Comparison of ENCODE assay signal across 1 cellular context in genomic region chr6:50093116-50093937, GRCh38.
TF ChIP-seq lines count a peak whose summit lies in the region.

No MANE protein-coding gene starts in this region.

TF ChIP-seq in HepG2, 621 proteins besides CTCF, POLR2A, EP300 and RAD21 (continued from another document and continues in another):
- TF ChIP-seq REST (IDR thresholded peaks at IDR 0.05; ENCODE audit: borderline replicate concordance in 1 of 2, low read depth in 1 of 2, low read length in 2 of 2) (peak in 1 of 2 experiments; percentile 40; a peak in 1 of 4 replicates), ZBTB4 (CRISPR knock-in tag; IDR thresholded peaks at IDR 0.05; ENCODE audit: borderline replicate concordance) (no peak), HHEX (CRISPR knock-in tag; IDR thresholded peaks at IDR 0.05) (peak; percentile 80), KLF12 (CRISPR knock-in tag; IDR thresholded peaks at IDR 0.05; ENCODE audit: borderline replicate concordance) (0 out of 2 replicates have a peak, but pooled peaks have one; percentile 54), ZNF205 (CRISPR knock-in tag; IDR thresholded peaks at IDR 0.05) (0 out of 2 replicates have a peak, but pooled peaks have one; percentile 25), ZKSCAN8 (CRISPR knock-in tag; IDR thresholded peaks at IDR 0.05; ENCODE audit: borderline replicate concordance) (peak; percentile 20; the same call in 1 of the 2 replicates), MBNL3 (CRISPR knock-in tag; conservative IDR thresholded peaks at IDR 0.05) (no peak), ZSCAN12 (CRISPR knock-in tag; IDR thresholded peaks at IDR 0.05) (no peak), ZNF275 (CRISPR knock-in tag; IDR thresholded peaks at IDR 0.05; ENCODE audit: borderline replicate concordance) (no peak), MATR3 (CRISPR knock-in tag; IDR thresholded peaks at IDR 0.05) (no peak), ZNF772 (CRISPR knock-in tag; IDR thresholded peaks at IDR 0.05) (peak; percentile 55; the same call in 1 of the 2 replicates), TFAP4 (IDR thresholded peaks at IDR 0.05; ENCODE audit: borderline replicate concordance, low read depth) (peak; percentile 87), HNRNPLL (IDR thresholded peaks at IDR 0.05; ENCODE audit: low read depth, low read length, poor library complexity, severe bottlenecking) (no peak), ZNF34 (CRISPR knock-in tag; IDR thresholded peaks at IDR 0.05; ENCODE audit: borderline replicate concordance) (no peak), KDM5B (CRISPR knock-in tag; IDR thresholded peaks at IDR 0.05; ENCODE audit: borderline replicate concordance) (no peak), NFE2 (CRISPR knock-in tag; IDR thresholded peaks at IDR 0.05) (peak; percentile 67; the same call in 1 of the 2 replicates), ZBTB43 (CRISPR knock-in tag; conservative IDR thresholded peaks at IDR 0.05) (peak; percentile 26; the same call in 1 of the 2 replicates), NR1H2 (CRISPR knock-in tag; IDR thresholded peaks at IDR 0.05; ENCODE audit: borderline replicate concordance, low read depth) (no peak), ZNF749 (CRISPR knock-in tag; IDR thresholded peaks at IDR 0.05; ENCODE audit: borderline replicate concordance) (no peak), U2AF2 (IDR thresholded peaks at IDR 0.05; ENCODE audit: low read depth, low read length) (no peak), GPN1 (CRISPR knock-in tag; IDR thresholded peaks at IDR 0.05; ENCODE audit: borderline replicate concordance) (no peak), KLF13 (CRISPR knock-in tag; IDR thresholded peaks at IDR 0.05) (no peak), GATAD2A (CRISPR knock-in tag; IDR thresholded peaks at IDR 0.05) (peak; percentile 95), ZBTB34 (CRISPR knock-in tag; IDR thresholded peaks at IDR 0.05) (0 out of 2 replicates have a peak, but pooled peaks have one; percentile 29), CBX2 (IDR thresholded peaks at IDR 0.05; ENCODE audit: low read depth, low read length) (no peak), CBX2 (CRISPR knock-in tag; IDR thresholded peaks at IDR 0.05; ENCODE audit: low read depth) (peak; percentile 59; the same call in 1 of the 2 replicates), CEBPG (CRISPR knock-in tag; IDR thresholded peaks at IDR 0.05) (peak; percentile 87), PRMT3 (CRISPR knock-in tag; IDR thresholded peaks at IDR 0.05; ENCODE audit: borderline replicate concordance, low read depth) (no peak), CHD2 (IDR thresholded peaks at IDR 0.05; ENCODE audit: low read depth, low read length) (no peak), ZNF329 (CRISPR knock-in tag; IDR thresholded peaks at IDR 0.05; ENCODE audit: low read depth) (no peak), AKNA (CRISPR knock-in tag; IDR thresholded peaks at IDR 0.05; ENCODE audit: borderline replicate concordance) (no peak), MAZ (IDR thresholded peaks at IDR 0.05; ENCODE audit: borderline replicate concordance, low read depth, low read length) (no peak), MAZ (CRISPR knock-in tag; IDR thresholded peaks at IDR 0.05; ENCODE audit: low read depth) (peak; percentile 74), SALL2 (CRISPR knock-in tag; IDR thresholded peaks at IDR 0.05) (no peak), ZNF317 (CRISPR knock-in tag; IDR thresholded peaks at IDR 0.05) (peak; percentile 95), ZNF281 (CRISPR knock-in tag; IDR thresholded peaks at IDR 0.05; ENCODE audit: borderline replicate concordance) (peak; percentile 32; the same call in 1 of the 2 replicates), MYNN (CRISPR knock-in tag; IDR thresholded peaks at IDR 0.05; ENCODE audit: low read depth) (peak; percentile 63; the same call in 1 of the 2 replicates), RXRB (CRISPR knock-in tag; IDR thresholded peaks at IDR 0.05; ENCODE audit: borderline replicate concordance) (peak; percentile 57; the same call in 1 of the 2 replicates), ZNF644 (CRISPR knock-in tag; IDR thresholded peaks at IDR 0.05; ENCODE audit: low read depth) (peak; percentile 95), SOX13 (IDR thresholded peaks at IDR 0.05) (peak; percentile 76), SOX13 (CRISPR knock-in tag; conservative IDR thresholded peaks at IDR 0.05 in 1 of 2, IDR thresholded peaks at IDR 0.05 in 1 of 2) (peak in 1 of 2 experiments; percentile 97; a peak in 2 of 4 replicates), MXI1 (IDR thresholded peaks at IDR 0.05; ENCODE audit: borderline replicate concordance, low read depth, low read length) (peak; percentile 80; the same call in 1 of the 3 replicates), YEATS2 (CRISPR knock-in tag; IDR thresholded peaks at IDR 0.05; ENCODE audit: borderline replicate concordance) (peak; percentile 54; the same call in 1 of the 2 replicates)
